In the genomic region with DNA sequence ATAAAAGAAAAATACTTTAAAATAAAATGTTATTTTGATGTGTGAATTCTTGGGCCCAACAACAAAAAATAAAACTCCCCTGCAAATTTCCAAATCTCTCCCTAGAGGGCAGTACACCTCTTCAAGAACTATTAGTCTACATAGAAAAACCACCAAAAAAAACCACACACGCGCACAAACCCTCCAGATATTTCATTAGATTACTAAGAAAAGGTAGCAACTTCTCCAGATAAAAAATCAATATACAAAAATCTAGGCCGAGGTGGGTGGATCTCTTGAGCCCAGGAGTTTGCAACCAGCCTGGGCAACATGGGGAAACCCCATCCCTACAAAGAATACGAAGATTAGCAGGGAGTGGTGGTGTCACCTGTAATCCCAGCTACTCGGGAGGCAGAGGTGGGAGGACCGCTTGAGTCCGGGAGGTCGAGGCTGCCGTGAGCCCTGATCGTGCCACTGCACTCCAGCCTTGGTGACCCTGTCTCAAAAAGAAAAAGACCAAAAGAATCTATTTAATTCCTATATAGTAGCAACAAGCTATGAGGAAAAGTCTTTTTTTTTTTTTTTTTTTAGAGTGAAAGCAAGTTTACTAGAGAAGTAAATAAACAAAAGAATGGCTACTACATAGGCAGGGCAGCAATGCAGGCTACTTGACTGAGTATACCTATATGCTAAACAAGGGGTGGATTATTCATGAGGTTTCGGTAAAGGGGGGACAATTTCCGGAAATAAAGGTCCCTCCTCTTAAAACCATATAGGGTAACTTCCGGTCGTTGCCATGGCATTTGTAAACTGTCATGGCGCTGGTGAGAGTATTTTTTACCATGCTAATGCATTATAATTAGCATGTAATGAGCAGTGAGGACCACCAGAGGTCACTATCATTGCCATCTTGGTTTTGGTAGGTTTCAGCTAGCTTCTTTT, we compare ENCODE assay signal across 8 cellular contexts. TPM values are rescaled to one million over a fixed set of nuclear protein-coding genes. Genes with fewer than 3 reads are reported as not detected.
A peak's percentile ranks its signal among the peaks of the same experiment; 100 is the strongest.
DNase-seq lines count a peak whose midpoint lies in the region; ATAC-seq and TF ChIP-seq lines count a peak whose summit lies in the region.

No MANE protein-coding gene starts in this region.

- no peaks in the 10 kb centered on the region for H3K9me3 ChIP-seq in WERI-Rb-1 (ENCODE audit: severe bottlenecking)

- H3K36me3 Mint-ChIP-seq in chondrocyte (ENCODE audit: low read depth) = no peaks in the 10 kb centered on the region

- DNase-seq in AG08395 (ENCODE audit: low spot score) (peak; percentile 74), NCI-H2196 (lab: John Stamatoyannopoulos, UW; ENCODE audit: unreplicated experiment) (peak; percentile 91), WERI-Rb-1 (peak; percentile 67), chondrocyte (ENCODE audit: low spot score) (no peak), kidney epithelial cell (ENCODE audit: low read depth) (peak; percentile 73)
- peak; percentile 54 to 63 for DNase-seq in stimulated activated CD4-positive, alpha-beta T cell treated with anti-CD3 and anti-CD28 coated beads, Interleukin-15, amount 100 ng/mL, for 48 hours (ENCODE audit: low read depth in 2 of 2)

- H3K27me3 ChIP-seq in WERI-Rb-1 (ENCODE audit: insufficient read depth, low read depth, severe bottlenecking) (no peaks in the 10 kb centered on the region), kidney epithelial cell (ENCODE audit: control insufficient read depth, insufficient read depth, low read length) (peaks cover 4% of the 10 kb centered on the region)

- H3K4me3 Mint-ChIP-seq in chondrocyte (ENCODE audit: unreplicated experiment) = peak overlapping the region; percentile 71

- H3K4me3 ChIP-seq in WERI-Rb-1 (ENCODE audit: low read depth, low read length) (peak overlapping the region; percentile 30), kidney epithelial cell (ENCODE audit: low read depth, low read length) (peak overlapping the region; percentile 30)

- peak overlapping the region; percentile 46 for H3K27ac Mint-ChIP-seq in chondrocyte (ENCODE audit: unreplicated experiment)

- H3K4me1 Mint-ChIP-seq in chondrocyte (ENCODE audit: low read depth) = peaks cover 11% of the 10 kb centered on the region

- H3K27ac ChIP-seq in WERI-Rb-1 = no peak overlapping the region

- peak; percentile 73 for ATAC-seq in GM18861 (IDR thresholded peaks at IDR 0.05; ENCODE audit: unreplicated experiment)
- peak; percentile 73 for ATAC-seq in HG03135 (IDR thresholded peaks at IDR 0.05; ENCODE audit: unreplicated experiment)

- peak; percentile 46 for TF ChIP-seq CTCF in WERI-Rb-1 (IDR thresholded peaks at IDR 0.05; ENCODE audit: low read depth, low read length)
- TF ChIP-seq CTCF in chondrocyte (IDR thresholded peaks at IDR 0.05) = peak; percentile 86
- TF ChIP-seq CTCF in kidney epithelial cell (IDR thresholded peaks at IDR 0.05; ENCODE audit: insufficient read depth, low read length, poor library complexity, severe bottlenecking) = peak; percentile 62

- H3K9me3 Mint-ChIP-seq in chondrocyte (ENCODE audit: low read depth) = no peaks in the 10 kb centered on the region

- peaks cover 7% of the 10 kb centered on the region for H3K27me3 Mint-ChIP-seq in chondrocyte (ENCODE audit: low read depth)

- H3K36me3 ChIP-seq in WERI-Rb-1 = no peaks in the 10 kb centered on the region
- H3K36me3 ChIP-seq in kidney epithelial cell (ENCODE audit: control insufficient read depth, insufficient read depth, low read length) = no peaks in the 10 kb centered on the region

RNA-seq across cellular contexts. Expression of gene B3GNT6, which starts 13.1 kb away (rescaled TPM):
- total RNA-seq in chondrocyte (not detected in 3 replicates), kidney epithelial cell (not detected in 2 replicates)

RNA-seq across cellular contexts. Expression of gene CAPN5, which starts 19.5 kb away (rescaled TPM):
- 11.9 to 16.7 TPM (median 13.6 TPM) in 3 replicates for total RNA-seq in chondrocyte
- 7.8 and 9.7 TPM in 2 replicates for total RNA-seq in kidney epithelial cell

RNA-seq across cellular contexts. Expression of gene OMP, which starts 55.4 kb away (rescaled TPM):
- total RNA-seq in chondrocyte (not detected in 3 replicates), kidney epithelial cell (not detected in 2 replicates)
